ENCODE assay signal across 14 cellular contexts in genomic region chr17:45812102-45812501, GRCh38. TPM values are rescaled to one million over a fixed set of nuclear protein-coding genes. Genes with fewer than 3 reads are reported as not detected.
A peak's percentile ranks its signal among the peaks of the same experiment; 100 is the strongest.
DNase-seq lines count a peak whose midpoint lies in the region; ATAC-seq, FAIRE-seq and TF ChIP-seq lines count a peak whose summit lies in the region.
"Had no signal": no experiment of that assay in that cellular context is flagged by ENCODE, and none has a peak within 500 bp of the region (broad histone marks: within the 10 kb centered on the region; RNA-seq: fewer than 3 reads in every experiment).

No MANE protein-coding gene starts in this region.

- no peaks in the 10 kb centered on the region for H4K20me1 ChIP-seq in endothelial cell of umbilical vein (replicated peaks; ENCODE audit: control insufficient read depth, extremely low read depth, insufficient read depth, low read length)

- no peak overlapping the region for H3K9ac ChIP-seq in endothelial cell of umbilical vein (replicated peaks; ENCODE audit: extremely low read depth, insufficient read depth, low read length)
- H3K9ac ChIP-seq: BLaER1 treated with 17β-estradiol and CSF1 and Interleukin-3, amounts not matched to agents 10 nM and 100 nM had no signal

- intact Hi-C loops in endothelial cell of umbilical vein (cut with micrococcal nuclease) (no loop called here), gastrocnemius medialis (cut with DNase I; ENCODE audit: low total_unique reads) (no loop called here)

- TF ChIP-seq CTCF in endothelial cell of umbilical vein (IDR thresholded peaks at IDR 0.05; ENCODE audit: extremely low read depth in 1 of 2, insufficient read depth in 1 of 2, low read depth in 1 of 2, low read length in 2 of 2) (peak; percentile 4 to 11), gastrocnemius medialis (IDR thresholded peaks at IDR 0.05 in 4 of 5, conservative IDR thresholded peaks at IDR 0.05 in 1 of 5) (peak in 2 of 5 experiments; percentile 6 to 32)

- CTCF ChIA-PET in endothelial cell of umbilical vein (lab: Charles Lee), result interaction anchor here (0.8 to 1.0 kb wide), 4 partner anchors 19 to 172 kb away, joined by 3 to 4 read pairs (median 3); no protein-coding TSS in a partner anchor

- no peak for FAIRE-seq in endothelial cell of umbilical vein (lab: Jason Lieb, UNC)
- FAIRE-seq: GM12878 had no signal

- H3K27me3 ChIP-seq in endothelial cell of umbilical vein (ENCODE audit: control insufficient read depth in 2 of 2, insufficient read depth in 2 of 2, low read length in 2 of 2) (no peaks in the 10 kb centered on the region), gastrocnemius medialis (no peaks in the 10 kb centered on the region)
- H3K27me3 ChIP-seq: BLaER1 treated with 17β-estradiol and CSF1 and Interleukin-3, amounts not matched to agents 10 nM and 100 nM; cardiac muscle cell had no signal

- no peaks in the 10 kb centered on the region for H3K9me3 ChIP-seq in endothelial cell of umbilical vein (replicated peaks; ENCODE audit: control insufficient read depth, insufficient read depth, low read length)
- H3K9me3 ChIP-seq in gastrocnemius medialis, result no peaks in the 10 kb centered on the region
- H3K9me3 ChIP-seq: BLaER1 treated with 17β-estradiol and CSF1 and Interleukin-3, amounts not matched to agents 10 nM and 100 nM had no signal

- DNase-seq in SIG-M5 treated with dmso at 0.1 percent for 504 hours (lab: John Stamatoyannopoulos, UW; ENCODE audit: unreplicated experiment), result peak; percentile 24
- no peak for DNase-seq in SIG-M5 (lab: John Stamatoyannopoulos, UW)
- peak; percentile 17 for DNase-seq in NCI-H526 treated with DMSO at 0.1 percent for 48 hours (lab: John Stamatoyannopoulos, UW)
- no peak for DNase-seq in endothelial cell of umbilical vein (ENCODE audit: low read depth, low spot score)
- DNase-seq in gastrocnemius medialis, result no peak
- no peak for DNase-seq in NK-92 (lab: John Stamatoyannopoulos, UW; ENCODE audit: unreplicated experiment)
- DNase-seq in activated effector memory CD4-positive, alpha-beta T cell treated with Interleukin-2 at 50 U/mL for 16 hours, result no peak
- DNase-seq in ecto neural progenitor cell (ENCODE audit: low spot score), result no peak
- DNase-seq: activated CD8-positive, alpha-beta memory T cell treated with anti-CD3 and anti-CD28 coated beads, Interleukin-2, amount 50 U/mL, for 4 hours; naive B cell; NCI-H1417 had no signal

- H3K4me1 ChIP-seq in endothelial cell of umbilical vein (ENCODE audit: control insufficient read depth, extremely low read depth, insufficient read depth, low read length), result no peaks in the 10 kb centered on the region
- peaks cover 0 to 3% of the 10 kb centered on the region in 2 donors for H3K4me1 ChIP-seq in gastrocnemius medialis
- H3K4me1 ChIP-seq: BLaER1 treated with 17β-estradiol and CSF1 and Interleukin-3, amounts not matched to agents 10 nM and 100 nM had no signal

- H2AFZ ChIP-seq in endothelial cell of umbilical vein (ENCODE audit: low read depth, low read length), result no peak overlapping the region

- H3K27ac ChIP-seq in endothelial cell of umbilical vein (ENCODE audit: insufficient read depth, low read depth, low read length), result no peak overlapping the region
- no peak overlapping the region for H3K27ac ChIP-seq in gastrocnemius medialis
- H3K27ac ChIP-seq: BLaER1 treated with 17β-estradiol and CSF1 and Interleukin-3, amounts not matched to agents 10 nM and 100 nM; cardiac muscle cell had no signal

- H3K79me2 ChIP-seq in endothelial cell of umbilical vein (ENCODE audit: control insufficient read depth, insufficient read depth, low read length), result no peaks in the 10 kb centered on the region

- H3K4me2 ChIP-seq in endothelial cell of umbilical vein (ENCODE audit: insufficient read depth, low read length), result no peak overlapping the region
- H3K4me2 ChIP-seq: BLaER1 treated with 17β-estradiol and CSF1 and Interleukin-3, amounts not matched to agents 10 nM and 100 nM had no signal

- POLR2A ChIA-PET in endothelial cell of umbilical vein (lab: Charles Lee), result no interaction called here

- dilution Hi-C loops in endothelial cell of umbilical vein (cut with MboI; ENCODE audit: extremely low pct_ligation_motif_present, low sequenced_read_pairs), result no loop called here

- no peaks in the 10 kb centered on the region for H3K9me1 ChIP-seq in endothelial cell of umbilical vein (replicated peaks; ENCODE audit: control insufficient read depth, extremely low read depth, insufficient read depth, low read length)

- BruUV-seq in endothelial cell of umbilical vein (replicated peaks; lab: Mats Ljungman, UMichigan), result no TSS peak

- in situ Hi-C loops in gastrocnemius medialis (cut with MboI; ENCODE audit: low sequenced_read_pairs in 4 of 4), result no loop called here

- ATAC-seq in gastrocnemius medialis, result peak; percentile 24 to 41
- ATAC-seq: GM12878 had no signal

- H3K36me3 ChIP-seq in endothelial cell of umbilical vein (ENCODE audit: control insufficient read depth in 2 of 2, extremely low read depth in 1 of 2, insufficient read depth in 2 of 2, low read length in 2 of 2) (no peaks in the 10 kb centered on the region), gastrocnemius medialis (no peaks in the 10 kb centered on the region)
- H3K36me3 ChIP-seq: BLaER1 treated with 17β-estradiol and CSF1 and Interleukin-3, amounts not matched to agents 10 nM and 100 nM; cardiac muscle cell had no signal

- no peak overlapping the region for H3K4me3 ChIP-seq in endothelial cell of umbilical vein (replicated peaks in 1 of 3; ENCODE audit: insufficient read depth in 1 of 3, low read depth in 1 of 3, low read length in 3 of 3)
- no peak overlapping the region for H3K4me3 ChIP-seq in gastrocnemius medialis
- H3K4me3 ChIP-seq: BLaER1 treated with 17β-estradiol and CSF1 and Interleukin-3, amounts not matched to agents 10 nM and 100 nM; cardiac muscle cell; GM12878 had no signal

- TF ChIP-seq POLR2A in endothelial cell of umbilical vein (IDR thresholded peaks at IDR 0.05; ENCODE audit: low read depth, low read length), result no peak
- no peak for TF ChIP-seq POLR2A in gastrocnemius medialis (IDR thresholded peaks at IDR 0.05)

TF ChIP-seq in endothelial cell of umbilical vein, 7 proteins besides CTCF, POLR2A, EP300 and RAD21:
- no peak for TF ChIP-seq FOS (IDR thresholded peaks at IDR 0.05; ENCODE audit: borderline replicate concordance, insufficient read depth, low read length)
- TF ChIP-seq MYC (IDR thresholded peaks at IDR 0.05; ENCODE audit: low read depth, low read length), result no peak
- TF ChIP-seq EZH2 (IDR thresholded peaks at IDR 0.05; ENCODE audit: borderline replicate concordance, low read depth, low read length, severe bottlenecking), result no peak
- no peak for TF ChIP-seq JUN (IDR thresholded peaks at IDR 0.05; ENCODE audit: borderline replicate concordance, insufficient read depth, insufficient read length, low read depth)
- no peak for TF ChIP-seq GATA2 (IDR thresholded peaks at IDR 0.05; ENCODE audit: insufficient read depth, insufficient read length, low read depth, low read length)
- no peak for TF ChIP-seq POLR2AphosphoS5 (IDR thresholded peaks at IDR 0.05; ENCODE audit: insufficient read depth, low read depth, low read length)
- TF ChIP-seq MAX (IDR thresholded peaks at IDR 0.05; ENCODE audit: insufficient read depth, insufficient read length), result no peak

RNA-seq across cellular contexts. Expression of gene CRHR1, which starts 28.0 kb away (rescaled TPM):
- not detected in 2 replicates for total RNA-seq in endothelial cell of umbilical vein
- not detected in 2 replicates for polyA plus RNA-seq in endothelial cell of umbilical vein
- polyA plus RNA-seq in endothelial cell of umbilical vein (2011; cell fraction: cytosol; rRNA removed), result not detected in 2 replicates
- not detected in 2 replicates for polyA plus RNA-seq in endothelial cell of umbilical vein (2011; cell fraction: nucleus; rRNA removed)
- polyA plus RNA-seq in endothelial cell of umbilical vein (2012), result not detected in 2 replicates
- polyA minus RNA-seq in endothelial cell of umbilical vein, result not detected in 2 replicates
- polyA minus RNA-seq in endothelial cell of umbilical vein (2011; cell fraction: cytosol; rRNA and poly(A)+ RNA removed), result not detected
- not detected in 2 replicates for polyA minus RNA-seq in endothelial cell of umbilical vein (2011; cell fraction: nucleus; rRNA and poly(A)+ RNA removed)
- not detected for total RNA-seq in gastrocnemius medialis
- polyA plus RNA-seq: cardiac muscle cell, GM12878 had no signal

RNA-seq across cellular contexts. Expression of gene SPPL2C, which starts 32.6 kb away (rescaled TPM):
- total RNA-seq in endothelial cell of umbilical vein (not detected in 2 replicates), gastrocnemius medialis (not detected)
- polyA plus RNA-seq in endothelial cell of umbilical vein, result not detected in 2 replicates
- not detected in 2 replicates for polyA plus RNA-seq in endothelial cell of umbilical vein (2011; cell fraction: cytosol; rRNA removed)
- polyA plus RNA-seq in endothelial cell of umbilical vein (2011; cell fraction: nucleus; rRNA removed), result not detected in 2 replicates
- polyA plus RNA-seq in endothelial cell of umbilical vein (2012), result not detected in 2 replicates
- not detected in 2 replicates for polyA minus RNA-seq in endothelial cell of umbilical vein
- not detected for polyA minus RNA-seq in endothelial cell of umbilical vein (2011; cell fraction: cytosol; rRNA and poly(A)+ RNA removed)
- not detected in 2 replicates for polyA minus RNA-seq in endothelial cell of umbilical vein (2011; cell fraction: nucleus; rRNA and poly(A)+ RNA removed)
- total RNA-seq: GM12878 had no signal
- polyA plus RNA-seq: cardiac muscle cell, GM12878 had no signal

Comparison
In these comparisons a context has a peak if more than half of its experiments do, and no peak if none do; other contexts are left out.
1. DNase-seq: peak in SIG-M5 treated with dmso at 0.1 percent for 504 hours (single experiment) and NCI-H526 treated with DMSO at 0.1 percent for 48 hours (single experiment); none in SIG-M5 (single experiment), endothelial cell of umbilical vein (single experiment), gastrocnemius medialis (0 of 2), NK-92 (single experiment), activated effector memory CD4-positive, alpha-beta T cell treated with Interleukin-2 at 50 U/mL for 16 hours (single experiment) and ecto neural progenitor cell (single experiment).